5 cellular contexts compared by ENCODE assay signal in genomic region chr6:151618717-151619116, GRCh38.
"Had no signal": no experiment of that assay in that cellular context is flagged by ENCODE, and none has a peak within 500 bp of the region (broad histone marks: within the 10 kb centered on the region; RNA-seq: fewer than 3 reads in every experiment).

No MANE protein-coding gene starts in this region.

- ATAC-seq: GM23338 had no signal

- DNase-seq: H9, HCEC 1CT, IMR-90, KBM-7 had no signal
